Comparison of ENCODE assay signal across 8 cellular contexts in the genomic region with DNA sequence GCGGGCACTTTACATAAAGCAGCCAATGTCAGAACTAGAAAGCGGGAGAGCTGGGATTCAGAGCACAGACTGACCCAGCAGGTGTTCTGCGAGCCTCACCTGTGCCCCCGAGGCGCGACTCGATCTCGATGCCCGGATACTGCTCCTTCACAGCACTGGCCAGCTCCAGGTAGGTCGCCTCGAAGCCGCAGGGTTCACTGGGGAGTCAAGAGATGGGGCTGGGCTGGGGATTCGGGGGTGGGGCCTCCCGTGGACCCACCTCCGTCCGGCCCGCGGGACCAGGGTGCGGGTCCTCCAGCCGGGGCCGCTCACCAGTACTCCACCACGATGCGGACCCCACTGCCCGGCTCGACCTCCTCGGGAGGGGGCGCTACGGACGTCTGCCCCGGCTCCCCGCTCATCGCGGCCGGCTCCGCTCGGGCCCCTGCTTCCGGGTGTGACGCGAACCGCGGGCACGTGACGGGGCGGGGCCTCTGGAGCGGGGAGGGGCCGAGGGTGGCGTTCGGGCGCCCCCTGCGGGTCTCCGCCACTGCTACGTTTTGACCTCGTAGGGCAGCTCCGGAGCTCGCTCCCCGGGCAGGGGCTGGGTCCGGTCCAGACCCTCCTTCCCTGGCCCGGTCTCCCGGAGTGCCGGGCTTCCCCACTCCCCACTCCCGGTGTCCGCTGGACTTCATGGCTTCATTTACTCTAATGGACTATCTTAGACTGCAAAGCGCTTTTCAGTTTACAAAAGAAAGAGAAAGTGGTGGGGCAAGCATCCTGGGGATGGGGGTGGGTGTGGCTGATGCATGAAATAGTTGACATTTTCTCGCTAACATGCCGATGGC. TPM values are rescaled to one million over a fixed set of nuclear protein-coding genes. Genes with fewer than 3 reads are reported as not detected.
DNase-seq lines count a peak whose midpoint lies in the region; ATAC-seq and TF ChIP-seq lines count a peak whose summit lies in the region.

A gene with protein sequence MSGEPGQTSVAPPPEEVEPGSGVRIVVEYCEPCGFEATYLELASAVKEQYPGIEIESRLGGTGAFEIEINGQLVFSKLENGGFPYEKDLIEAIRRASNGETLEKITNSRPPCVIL (minus strand): TSS at position 438 of the 827 bp plus-strand sequence. CDS start 37 bp downstream, at position 401.

- no CpG with 5 or more reads among the region's 65 CpGs for WGBS in mesendoderm (ENCODE audit: extremely low coverage, insufficient coverage, low lambda C conversion rate)

- H2BK5ac ChIP-seq in mesendoderm (ENCODE audit: low read length) = no peak within 1 kb of the TSS

- peak; percentile 72 for TF ChIP-seq CTCF in HL-60 (IDR thresholded peaks at IDR 0.05; ENCODE audit: insufficient read depth, low read length)

- no peaks in the 10 kb centered on the region for H3K36me3 ChIP-seq in CD8-positive, alpha-beta memory T cell (ENCODE audit: insufficient read depth, low read length)
- no peaks in the 10 kb centered on the region for H3K36me3 ChIP-seq in mesendoderm (ENCODE audit: control insufficient read depth, insufficient read depth, low read length)

- no peak within 1 kb of the TSS for H2BK120ac ChIP-seq in mesendoderm (ENCODE audit: low read depth, low read length)

- peak within 1 kb of the TSS; percentile 68 for H3K9ac ChIP-seq in mesendoderm (ENCODE audit: low read length)

- no peaks in the 10 kb centered on the region for H3K79me2 ChIP-seq in mesendoderm (ENCODE audit: control insufficient read depth, insufficient read depth, low read length)

- H3K27ac ChIP-seq in CD8-positive, alpha-beta memory T cell (ENCODE audit: low read depth, low read length) = peak within 1 kb of the TSS; percentile 90
- H3K27ac ChIP-seq in HL-60 (replicated peaks) (peak within 1 kb of the TSS; percentile 84), mesendoderm (ENCODE audit: low read depth, low read length) (peak within 1 kb of the TSS; percentile 38)

- peaks cover 14 to 21% (median 15%) of the 10 kb centered on the region in 3 donors for H3K4me1 Mint-ChIP-seq in CD8-positive, alpha-beta memory T cell
- H3K4me1 Mint-ChIP-seq in effector memory CD8-positive, alpha-beta T cell (ENCODE audit: low read depth in 2 of 2) = peaks cover 19 to 25% of the 10 kb centered on the region in 2 donors

- peak within 1 kb of the TSS; percentile 89 to 98 (median 94) for H3K27ac Mint-ChIP-seq in CD8-positive, alpha-beta memory T cell
- peak within 1 kb of the TSS; percentile 90 to 96 for H3K27ac Mint-ChIP-seq in effector memory CD8-positive, alpha-beta T cell

- peak; percentile 91 to 95 (median 94) for DNase-seq in CD8-positive, alpha-beta memory T cell
- DNase-seq in HL-60 (ENCODE audit: low read depth in 1 of 2, low spot score in 1 of 2) (peak; percentile 81 to 86), NK-92 (lab: John Stamatoyannopoulos, UW; ENCODE audit: unreplicated experiment) (peak; percentile 40), mesendoderm (peak; percentile 91)
- DNase-seq in activated CD8-positive, alpha-beta memory T cell treated with anti-CD3 and anti-CD28 coated beads for 4 hours (ENCODE audit: low read depth in 2 of 2) = peak; percentile 84 to 89
- peak; percentile 94 to 98 (median 97) for DNase-seq in effector memory CD8-positive, alpha-beta T cell
- peak; percentile 91 for DNase-seq in stimulated activated CD8-positive, alpha-beta memory T cell treated with anti-CD3 and anti-CD28 coated beads, Interleukin-15, amount 100 ng/mL, for 1 hour (ENCODE audit: low read depth)

- H3K4ac ChIP-seq in mesendoderm (ENCODE audit: low read depth, low read length) = peak within 1 kb of the TSS; percentile 49

- peaks cover 0 to 39% (median 5%) of the 10 kb centered on the region in 3 donors for H3K36me3 Mint-ChIP-seq in CD8-positive, alpha-beta memory T cell
- peaks cover 23% of the 10 kb centered on the region for H3K36me3 Mint-ChIP-seq in effector memory CD8-positive, alpha-beta T cell (ENCODE audit: insufficient read depth)

- H3K27me3 Mint-ChIP-seq in CD8-positive, alpha-beta memory T cell = no peaks in the 10 kb centered on the region
- H3K27me3 Mint-ChIP-seq in effector memory CD8-positive, alpha-beta T cell = no peaks in the 10 kb centered on the region

- no peak within 1 kb of the TSS for H3K23ac ChIP-seq in mesendoderm (ENCODE audit: low read length)

- H3K4me3 ChIP-seq in CD8-positive, alpha-beta memory T cell (ENCODE audit: low read length) = peak within 1 kb of the TSS; percentile 91
- H3K4me3 ChIP-seq in HL-60 (replicated peaks; ENCODE audit: insufficient read depth, low read length) = peak within 1 kb of the TSS; percentile 65
- H3K4me3 ChIP-seq in mesendoderm (ENCODE audit: low read length) = peak within 1 kb of the TSS; percentile 48

- H3K9me3 ChIP-seq in CD8-positive, alpha-beta memory T cell (ENCODE audit: low read length) = no peaks in the 10 kb centered on the region

- no peak within 1 kb of the TSS for H4K5ac ChIP-seq in mesendoderm (ENCODE audit: low read length)

- peak within 1 kb of the TSS; percentile 45 for H3K18ac ChIP-seq in mesendoderm (ENCODE audit: low read length)

- peak within 1 kb of the TSS; percentile 89 to 95 (median 91) for H3K4me3 Mint-ChIP-seq in CD8-positive, alpha-beta memory T cell
- peak within 1 kb of the TSS; percentile 88 to 90 for H3K4me3 Mint-ChIP-seq in effector memory CD8-positive, alpha-beta T cell

- ATAC-seq in GM19455 (IDR thresholded peaks at IDR 0.05; ENCODE audit: unreplicated experiment) = peak; percentile 90
- ATAC-seq in effector memory CD8-positive, alpha-beta T cell (replicated peaks) = peak; percentile 93

- H4K8ac ChIP-seq in mesendoderm (ENCODE audit: low read depth, low read length) = no peak within 1 kb of the TSS

- no peak within 1 kb of the TSS for H2AK5ac ChIP-seq in mesendoderm (ENCODE audit: low read length)

- H2BK15ac ChIP-seq in mesendoderm (replicated peaks; ENCODE audit: low read depth) = no peak within 1 kb of the TSS

- CTCF ChIA-PET in CD8-positive, alpha-beta memory T cell (lab: Charles Lee) = interaction anchor here (0.6 to 8.6 kb wide), 35 partner anchors 8 to 250 kb away, joined by 3 to 72 read pairs (median 4); partner anchors contain the start of genes IKZF3, PGAP3, PNMT and PSMD3

- no peaks in the 10 kb centered on the region for H3K79me1 ChIP-seq in mesendoderm (ENCODE audit: low read length)

- POLR2A ChIA-PET in CD8-positive, alpha-beta memory T cell (lab: Charles Lee) = interaction anchor here (0.5 to 1.8 kb wide), 9 partner anchors 23 to 851 kb away, joined by 3 to 15 read pairs (median 4); partner anchors contain the start of genes CDK12 and PNMT

- H3K27me3 ChIP-seq in CD8-positive, alpha-beta memory T cell (ENCODE audit: insufficient read depth, low read length, poor library complexity, severe bottlenecking) = no peaks in the 10 kb centered on the region
- H3K27me3 ChIP-seq in HL-60 (ENCODE audit: insufficient read depth, poor library complexity, severe bottlenecking) (peaks cover 4% of the 10 kb centered on the region), mesendoderm (ENCODE audit: insufficient read depth, low read length, poor library complexity) (no peaks in the 10 kb centered on the region)

- H3K56ac ChIP-seq in mesendoderm (ENCODE audit: low read length) = peak within 1 kb of the TSS; percentile 82

- H3K9me3 Mint-ChIP-seq in CD8-positive, alpha-beta memory T cell = no peaks in the 10 kb centered on the region
- H3K9me3 Mint-ChIP-seq in effector memory CD8-positive, alpha-beta T cell = no peaks in the 10 kb centered on the region

- H3K4me2 ChIP-seq in mesendoderm (ENCODE audit: low read length) = peak within 1 kb of the TSS; percentile 77

- peaks cover 15% of the 10 kb centered on the region for H3K4me1 ChIP-seq in CD8-positive, alpha-beta memory T cell (ENCODE audit: insufficient read depth, low read length)
- no peaks in the 10 kb centered on the region for H3K4me1 ChIP-seq in mesendoderm (ENCODE audit: control insufficient read depth, low read depth, low read length)

RNA-seq across cellular contexts. Expression of the gene that starts here (rescaled TPM):
- 10 to 100 TPM; 42.3 to 46.2 TPM for total RNA-seq in CD8-positive, alpha-beta memory T cell
- 114 TPM for polyA plus RNA-seq in CD8-positive, alpha-beta memory T cell
- polyA plus RNA-seq in mesendoderm (2013, experiment 1 of 2) = 27.3 TPM
- 29.9 TPM for polyA plus RNA-seq in mesendoderm (2013, experiment 2 of 2)

Comparison
In these comparisons a context has a peak if more than half of its experiments do, and no peak if none do; other contexts are left out.
1. Peak in every context shown above with its lines: DNase-seq, ATAC-seq, H3K4me3 ChIP-seq and H3K27ac ChIP-seq.
2. DNase-seq: peak in every context shown above with its lines; median percentile 97 in effector memory CD8-positive, alpha-beta T cell; 94 in CD8-positive, alpha-beta memory T cell; 91 in mesendoderm; 91 in stimulated activated CD8-positive, alpha-beta memory T cell treated with anti-CD3 and anti-CD28 coated beads, Interleukin-15, amount 100 ng/mL, for 1 hour; 86 in activated CD8-positive, alpha-beta memory T cell treated with anti-CD3 and anti-CD28 coated beads for 4 hours; 84 in HL-60; 40 in NK-92.
3. H3K27ac ChIP-seq: peak in every context shown above with its lines; median percentile 90 in CD8-positive, alpha-beta memory T cell; 84 in HL-60; 38 in mesendoderm.